In the genomic region with DNA sequence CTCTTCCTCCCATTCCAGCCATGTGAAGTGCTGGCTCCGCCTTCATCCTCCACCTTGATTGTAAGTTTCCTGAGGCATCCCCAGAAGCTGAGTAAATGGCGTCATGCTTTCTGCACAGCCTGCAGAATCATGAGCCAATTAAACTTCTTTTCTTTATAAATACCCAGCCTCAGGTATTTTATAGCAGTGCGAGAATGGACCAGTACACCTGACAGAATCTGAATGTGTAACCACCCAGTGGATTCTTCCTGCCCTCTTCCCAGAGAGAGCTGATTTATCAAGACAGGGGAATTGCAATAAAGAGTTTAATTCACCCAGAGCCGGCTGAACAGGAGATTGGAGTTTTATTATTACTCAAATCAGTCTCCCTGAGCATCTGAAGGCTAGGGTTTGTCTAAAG, we compare ENCODE assay signal across 33 cellular contexts.
"Had no signal": no experiment of that assay in that cellular context is flagged by ENCODE, and none has a peak within 500 bp of the region (broad histone marks: within the 10 kb centered on the region; RNA-seq: fewer than 3 reads in every experiment).

No MANE protein-coding gene starts in this region.

- H3K36me3 ChIP-seq: adrenal gland, ascending aorta, brain microvascular endothelial cell, breast epithelium, cardiac muscle cell had no signal

- H3K27me3 ChIP-seq: adrenal gland, ascending aorta, body of pancreas, brain microvascular endothelial cell, breast epithelium, cardiac muscle cell had no signal

- FAIRE-seq: astrocyte, bronchial epithelial cell had no signal

- H3K4me1 ChIP-seq: adrenal gland, ascending aorta, body of pancreas, breast epithelium had no signal

- DNase-seq: activated effector memory CD4-positive, alpha-beta T cell treated with anti-CD3 and anti-CD28 coated beads, Interleukin-2, amount 50 U/mL, for 16 hours; activated effector memory CD4-positive, alpha-beta T cell treated with Interleukin-2 at 50 U/mL for 16 hours; activated gamma-delta T cell; activated gamma-delta T cell treated with Interleukin-2 at 50 U/mL for 16 hours; activated naive CD4-positive, alpha-beta T cell; activated naive CD4-positive, alpha-beta T cell treated with anti-CD3 and anti-CD28 coated beads for 36 hours; activated naive CD4-positive, alpha-beta T cell treated with anti-CD3 and anti-CD28 coated beads, Interleukin-2, amount 10 ng/mL, durations not matched to agents 7 days and 5 days; activated naive CD4-positive, alpha-beta T cell treated with anti-CD3 and anti-CD28 coated beads, Interleukin-2, amount 50 U/mL, for 16 hours; activated naive CD4-positive, alpha-beta T cell treated with Interleukin-2 at 50 U/mL for 16 hours; activated naive CD8-positive, alpha-beta T cell treated with anti-CD3 and anti-CD28 coated beads for 36 hours; activated naive CD8-positive, alpha-beta T cell treated with anti-CD3 and anti-CD28 coated beads, Interleukin-2, amount 10 ng/mL, durations not matched to agents 7 days and 5 days; activated naive CD8-positive, alpha-beta T cell treated with anti-CD3 and anti-CD28 coated beads, Interleukin-2, amount 50 U/mL, for 24 hours; activated T-cell treated with anti-CD3 and anti-CD28 coated beads, Interleukin-2, amount 50 U/mL, for 1 hour; activated T-cell treated with anti-CD3 and anti-CD28 coated beads, Interleukin-2, amount 50 U/mL, for 24 hours; activated T-cell treated with anti-CD3 and anti-CD28 coated beads, Interleukin-2, amount 50 U/mL, for 4 hours; activated T-cell treated with anti-CD3 and anti-CD28 coated beads, Interleukin-2, amount 50 U/mL, for 48 hours; activated T-cell treated with anti-CD3 and anti-CD28 coated beads, Interleukin-2, amount 50 U/mL, for 72 hours; adrenal gland; amniotic stem cell; amygdala; anterior cingulate cortex; body of pancreas; brain microvascular endothelial cell; caudate nucleus; central memory CD4-positive, alpha-beta T cell; cerebellar nuclear complex had no signal

- ATAC-seq: activated naive CD4-positive, alpha-beta T cell treated with anti-CD3 and anti-CD28 coated beads, Interleukin-2, amount 50 U/mL, for 72 hours; activated naive CD8-positive, alpha-beta T cell treated with anti-CD3 and anti-CD28 coated beads, Interleukin-2, amount 50 U/mL, for 24 hours; activated T-cell treated with anti-CD3 and anti-CD28 coated beads, Interleukin-2, amount 50 U/mL, for 4 hours; activated T-cell treated with anti-CD3 and anti-CD28 coated beads, Interleukin-2, amount 50 U/mL, for 72 hours; activated T-helper 17 cell treated with anti-CD3 and anti-CD28 coated beads, Interleukin-2, amount 50 U/mL, for 72 hours; body of pancreas had no signal

- H3K27ac ChIP-seq: adrenal gland, ascending aorta, body of pancreas, brain microvascular endothelial cell, breast epithelium, cardiac muscle cell had no signal

- H3K9me3 ChIP-seq: adrenal gland, ascending aorta, body of pancreas, breast epithelium had no signal

- H3K4me3 ChIP-seq: adrenal gland, ascending aorta, body of pancreas, breast epithelium, cardiac muscle cell had no signal
